In genomic region chr20:47230811-47231256, GRCh38 we compare ENCODE assay signal across 1 cellular context.
TF ChIP-seq lines count a peak whose summit lies in the region.

No MANE protein-coding gene starts in this region.

TF ChIP-seq in HepG2, 621 proteins besides CTCF, POLR2A, EP300 and RAD21 (continued from another document):
- TF ChIP-seq ZBTB33 (CRISPR knock-in tag; IDR thresholded peaks at IDR 0.05) (peak; percentile 56; the same call in 1 of the 2 replicates), KLF12 (CRISPR knock-in tag; IDR thresholded peaks at IDR 0.05; ENCODE audit: borderline replicate concordance) (no peak), MTF1 (CRISPR knock-in tag; IDR thresholded peaks at IDR 0.05) (no peak), E2F5 (CRISPR knock-in tag; conservative IDR thresholded peaks at IDR 0.05) (no peak), ETS1 (CRISPR knock-in tag; IDR thresholded peaks at IDR 0.05) (no peak), MAFF (IDR thresholded peaks at IDR 0.05; ENCODE audit: low read depth, low read length) (peak; percentile 35; the same call in 1 of the 2 replicates), NRL (CRISPR knock-in tag; IDR thresholded peaks at IDR 0.05; ENCODE audit: borderline replicate concordance) (0 out of 2 replicates have a peak, but pooled peaks have one; percentile 33), ZNF281 (CRISPR knock-in tag; IDR thresholded peaks at IDR 0.05; ENCODE audit: borderline replicate concordance) (no peak), MAFK (conservative IDR thresholded peaks at IDR 0.05 in 1 of 2, IDR thresholded peaks at IDR 0.05 in 1 of 2; ENCODE audit: low read length in 2 of 2) (peak; percentile 51 to 52; a peak in 2 of 4 replicates), RNF219 (CRISPR knock-in tag; IDR thresholded peaks at IDR 0.05) (no peak), IRF9 (CRISPR knock-in tag; IDR thresholded peaks at IDR 0.05; ENCODE audit: borderline replicate concordance) (0 out of 2 replicates have a peak, but pooled peaks have one; percentile 27)
